10 cellular contexts compared by ENCODE assay signal in genomic region chr5:10602031-10602806, GRCh38. TPM values are rescaled to one million over a fixed set of nuclear protein-coding genes. Genes with fewer than 3 reads are reported as not detected.
A peak's percentile ranks its signal among the peaks of the same experiment; 100 is the strongest.
DNase-seq lines count a peak whose midpoint lies in the region; ATAC-seq and TF ChIP-seq lines count a peak whose summit lies in the region.
"Had no signal": no experiment of that assay in that cellular context is flagged by ENCODE, and none has a peak within 500 bp of the region (broad histone marks: within the 10 kb centered on the region; RNA-seq: fewer than 3 reads in every experiment).

No MANE protein-coding gene starts in this region.

- H3K27me3 ChIP-seq in PC-9 (ENCODE audit: insufficient read depth, low read depth): no peaks in the 10 kb centered on the region
- no peaks in the 10 kb centered on the region for H3K27me3 ChIP-seq in transverse colon

- peaks cover 29% of the 10 kb centered on the region for H3K4me1 Mint-ChIP-seq in activated naive CD4-positive, alpha-beta T cell treated with anti-CD3 and anti-CD28 coated beads, Interleukin-2, amount 10 ng/mL, durations not matched to agents 7 days and 5 days

- no peak for TF ChIP-seq EP300 in transverse colon (IDR thresholded peaks at IDR 0.05; ENCODE audit: low read depth)

- no peak for TF ChIP-seq POLR2A in transverse colon (IDR thresholded peaks at IDR 0.05)

- peaks cover 30% of the 10 kb centered on the region for H3F3A ChIP-seq in PC-9 (ENCODE audit: insufficient read depth, low read depth)

- no peak overlapping the region for H3K27ac Mint-ChIP-seq in activated naive CD4-positive, alpha-beta T cell treated with anti-CD3 and anti-CD28 coated beads, Interleukin-2, amount 10 ng/mL, durations not matched to agents 7 days and 5 days
- H3K27ac Mint-ChIP-seq: activated CD8-positive, alpha-beta T cell treated with anti-CD3 and anti-CD28 coated beads for 36 hours had no signal

- BruUV-seq in PC-9 (replicated peaks; lab: Mats Ljungman, UMichigan): no TSS peak

- DNase-seq in PC-9: no peak
- DNase-seq in coronary artery (ENCODE audit: low spot score): no peak
- DNase-seq in medulla oblongata (ENCODE audit: extremely low spot score): peak; percentile 44
- no peak for DNase-seq in transverse colon
- no peak for DNase-seq in activated naive CD4-positive, alpha-beta T cell treated with anti-CD3 and anti-CD28 coated beads, Interleukin-2, amount 10 ng/mL, durations not matched to agents 7 days and 5 days
- DNase-seq in dedifferentiated amniotic fluid mesenchymal stem cell (ENCODE audit: extremely low spot score): no peak
- no peak for DNase-seq in NCI-H128 (lab: John Stamatoyannopoulos, UW; ENCODE audit: unreplicated experiment)
- DNase-seq: activated CD8-positive, alpha-beta T cell treated with anti-CD3 and anti-CD28 coated beads for 36 hours had no signal

- WGBS in transverse colon (ENCODE audit: low coverage in 1 of 2), 2 donors: 54 to 69% methylated on average over 4 to 15 of the region's 15 CpGs

- H3K27ac ChIP-seq in PC-9 (peak overlapping the region; percentile 43), coronary artery (peak overlapping the region; percentile 67 to 86), transverse colon (peak overlapping the region; percentile 6 to 68 (median 33))

- no peak overlapping the region for H2AFZ ChIP-seq in PC-9

- no peak for TF ChIP-seq CTCF in PC-9 (conservative IDR thresholded peaks at IDR 0.05)
- no peak for TF ChIP-seq CTCF in coronary artery (IDR thresholded peaks at IDR 0.05)
- no peak for TF ChIP-seq CTCF in transverse colon (IDR thresholded peaks at IDR 0.05)

- H3K4me3 ChIP-seq in PC-9 (no peak overlapping the region; the same call in 1 of the 2 replicates), coronary artery (peak overlapping the region; percentile 32), transverse colon (no peak overlapping the region)

- POLR2A ChIA-PET in PC-9 (lab: Charles Lee; ENCODE audit: unreplicated experiment): interaction anchor here (1.0 kb wide), 1 partner anchor 148 kb away, joined by 3 read pairs; no protein-coding TSS in a partner anchor

- H3K36me3 Mint-ChIP-seq in activated naive CD4-positive, alpha-beta T cell treated with anti-CD3 and anti-CD28 coated beads, Interleukin-2, amount 10 ng/mL, durations not matched to agents 7 days and 5 days: no peaks in the 10 kb centered on the region

- H3K36me3 ChIP-seq in PC-9 (ENCODE audit: low read depth) (no peaks in the 10 kb centered on the region), transverse colon (no peaks in the 10 kb centered on the region)

- H3K79me2 ChIP-seq in PC-9 (ENCODE audit: low read depth): peaks cover 16% of the 10 kb centered on the region; the same call in 1 of the 2 replicates

- in situ Hi-C loops in transverse colon (cut with MboI; ENCODE audit: low pct_ligation_motif_present in 1 of 4, low pct_unique_long_range_greater_than_20kb in 1 of 4, low sequenced_read_pairs in 3 of 4): no loop called here

- no peak overlapping the region for H3K4me3 Mint-ChIP-seq in activated naive CD4-positive, alpha-beta T cell treated with anti-CD3 and anti-CD28 coated beads, Interleukin-2, amount 10 ng/mL, durations not matched to agents 7 days and 5 days
- H3K4me3 Mint-ChIP-seq: activated CD8-positive, alpha-beta T cell treated with anti-CD3 and anti-CD28 coated beads for 36 hours had no signal

- H3K4me2 ChIP-seq in PC-9: peak overlapping the region; percentile 60

- H3K9me3 ChIP-seq in PC-9 (ENCODE audit: insufficient read depth, low read depth): no peaks in the 10 kb centered on the region
- no peaks in the 10 kb centered on the region for H3K9me3 ChIP-seq in transverse colon

- H3K9me3 Mint-ChIP-seq in activated naive CD4-positive, alpha-beta T cell treated with anti-CD3 and anti-CD28 coated beads, Interleukin-2, amount 10 ng/mL, durations not matched to agents 7 days and 5 days: no peaks in the 10 kb centered on the region
- H3K9me3 Mint-ChIP-seq: central memory CD8-positive, alpha-beta T cell had no signal

- intact Hi-C loops in PC-9 (cut with micrococcal nuclease; ENCODE audit: unreplicated experiment) (no loop called here), transverse colon (cut with DNase I; ENCODE audit: low total_unique reads) (no loop called here)

- ATAC-seq in GM19328 (IDR thresholded peaks at IDR 0.05; ENCODE audit: unreplicated experiment): no peak
- ATAC-seq: activated CD8-positive, alpha-beta T cell treated with anti-CD3 and anti-CD28 coated beads for 36 hours had no signal

- H3K9me2 ChIP-seq in PC-9 (ENCODE audit: insufficient read depth): no peaks in the 10 kb centered on the region

- H4K20me1 ChIP-seq in PC-9 (ENCODE audit: insufficient read depth): no peaks in the 10 kb centered on the region

- CTCF ChIA-PET in PC-9 (lab: Charles Lee): interaction anchor here (0.6 kb wide), 2 partner anchors 57 to 99 kb away, joined by 6 to 11 read pairs; no protein-coding TSS in a partner anchor
- CTCF ChIA-PET in activated naive CD4-positive, alpha-beta T cell treated with anti-CD3 and anti-CD28 coated beads, Interleukin-2, amount 10 ng/mL, durations not matched to agents 7 days and 5 days (lab: Charles Lee): interaction anchor here (0.7 to 1.6 kb wide), 3 partner anchors 26 to 94 kb away, joined by 3 to 6 read pairs (median 3); no protein-coding TSS in a partner anchor

- H3K4me1 ChIP-seq in PC-9 (replicated peaks; ENCODE audit: insufficient read depth): peaks cover 35% of the 10 kb centered on the region
- H3K4me1 ChIP-seq in transverse colon: peaks cover 0 to 20% (median 7%) of the 10 kb centered on the region in 4 donors

- H3K27me3 Mint-ChIP-seq in activated naive CD4-positive, alpha-beta T cell treated with anti-CD3 and anti-CD28 coated beads, Interleukin-2, amount 10 ng/mL, durations not matched to agents 7 days and 5 days: no peaks in the 10 kb centered on the region

RNA-seq across cellular contexts. Expression of gene ANKRD33B, which starts 38.3 kb away (rescaled TPM):
- total RNA-seq in PC-9 (2021) (32.1 and 37.4 TPM in 2 replicates), transverse colon (1 to 10 TPM in 3 of 4 donors, under 1 TPM in 1; 0.20 to 3.2 (median 1.4) TPM)
